Comparison of ENCODE assay signal across 11 cellular contexts in the genomic region with DNA sequence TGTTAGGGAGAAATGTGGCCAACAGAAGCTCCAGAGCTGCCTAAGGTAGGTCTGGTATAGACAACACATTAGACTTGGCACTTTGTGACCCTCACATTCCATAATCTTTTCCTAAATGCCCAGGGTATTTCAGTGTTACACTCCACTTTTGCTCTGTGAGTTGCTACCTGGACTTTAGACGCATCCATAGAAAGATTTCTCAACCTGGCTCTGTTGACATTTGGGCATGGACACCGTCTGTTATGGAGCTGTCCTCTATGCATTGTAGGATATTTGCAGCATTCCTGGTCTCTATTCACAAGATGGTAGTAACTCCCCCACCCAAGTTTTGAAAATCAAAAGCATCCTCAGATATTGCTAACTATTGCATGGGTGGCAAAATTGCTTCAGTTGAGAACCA.
"Had no signal": no experiment of that assay in that cellular context is flagged by ENCODE, and none has a peak within 500 bp of the region (broad histone marks: within the 10 kb centered on the region; RNA-seq: fewer than 3 reads in every experiment).

No MANE protein-coding gene starts in this region.

- H3K9ac ChIP-seq: GM23248 had no signal

- H3K4me3 ChIP-seq: GM23248, GM23338, HAP-1 had no signal

- H3K4me2 ChIP-seq: GM23338 had no signal

- H3K27ac ChIP-seq: GM23248 had no signal

- FAIRE-seq: H1, H54 had no signal

- H3K9me3 ChIP-seq: HAP-1 had no signal

- ATAC-seq: GM23338, HCT116 had no signal

- H3K4me1 ChIP-seq: HAP-1 had no signal

- DNase-seq: GM23248, GOT3, H7, H9, HCEC 1CT, HFFc6 had no signal

- H2AFZ ChIP-seq: GM23248, GM23338 had no signal

- H3K36me3 ChIP-seq: HAP-1 had no signal
